27 cellular contexts compared by ENCODE assay signal in genomic region chr2:229636568-229636967, GRCh38.
"Had no signal": no experiment of that assay in that cellular context is flagged by ENCODE, and none has a peak within 500 bp of the region (broad histone marks: within the 10 kb centered on the region; RNA-seq: fewer than 3 reads in every experiment).

No MANE protein-coding gene starts in this region.

- H3K27me3 ChIP-seq: ascending aorta, thyroid gland, upper lobe of left lung had no signal

- H3K79me2 ChIP-seq: parathyroid adenoma had no signal

- H3K9me3 Mint-ChIP-seq: activated naive CD4-positive, alpha-beta T cell treated with anti-CD3 and anti-CD28 coated beads for 36 hours; activated naive CD8-positive, alpha-beta T cell treated with anti-CD3 and anti-CD28 coated beads, Interleukin-2, amount 10 ng/mL, durations not matched to agents 7 days and 5 days; brain; endodermal cell; memory B cell; neural crest cell; stimulated activated naive B cell treated with anti-CD40 and anti-IgM and Interleukin-4, amounts not matched to agents 10 μg/mL and 1 μg/mL and 100 μg/mL, for 72 hours; T-helper 2 cell treated with Interferon-gamma antibody and Interleukin-4, amounts not matched to agents 5 μg/mL and 100 μg/mL, for 36 hours had no signal

- H3K9ac ChIP-seq: parathyroid adenoma had no signal

- H3K27ac ChIP-seq: ascending aorta, esophagus muscularis mucosa, parathyroid adenoma, psoas muscle, stomach, thyroid gland, upper lobe of left lung had no signal

- H3K9me3 ChIP-seq: ascending aorta, esophagus muscularis mucosa, psoas muscle, stomach, thyroid gland, upper lobe of left lung had no signal

- H3K4me3 ChIP-seq: ascending aorta, esophagus muscularis mucosa, psoas muscle, stomach, thyroid gland, upper lobe of left lung had no signal

- DNase-seq: activated CD4-positive, alpha-beta T cell treated with anti-CD3 and anti-CD28 coated beads for 4 hours; activated CD4-positive, alpha-beta T cell treated with anti-CD3 and anti-CD28 coated beads, Interleukin-2, amount 50 U/mL, for 4 hours; activated effector memory CD4-positive, alpha-beta T cell treated with Interleukin-2 at 50 U/mL for 16 hours; activated naive CD4-positive, alpha-beta T cell treated with anti-CD3 and anti-CD28 coated beads for 36 hours; activated naive CD8-positive, alpha-beta T cell treated with anti-CD3 and anti-CD28 coated beads, Interleukin-2, amount 10 ng/mL, durations not matched to agents 7 days and 5 days; activated T-cell treated with anti-CD3 and anti-CD28 coated beads for 4 hours; caudate nucleus; cortex of kidney; endodermal cell; foreskin melanocyte; naive thymus-derived CD8-positive, alpha-beta T cell; occipital lobe; psoas muscle; stimulated activated CD4-positive, alpha-beta T cell treated with anti-CD3 and anti-CD28 coated beads, Interleukin-15, amount 100 ng/mL, for 24 hours; stimulated activated CD4-positive, alpha-beta T cell treated with anti-CD3 and anti-CD28 coated beads, Interleukin-2, amount 100 ng/mL, for 24 hours; stimulated activated naive B cell treated with anti-CD40 and anti-IgM and Interleukin-4, amounts not matched to agents 10 μg/mL and 1 μg/mL and 100 μg/mL, for 72 hours; stomach; T-helper 1 cell; thyroid gland; upper lobe of left lung had no signal

- H3K36me3 Mint-ChIP-seq: activated naive CD8-positive, alpha-beta T cell treated with anti-CD3 and anti-CD28 coated beads, Interleukin-2, amount 10 ng/mL, durations not matched to agents 7 days and 5 days; brain; memory B cell; naive thymus-derived CD8-positive, alpha-beta T cell; stimulated activated naive B cell treated with anti-CD40 and anti-IgM and Interleukin-4, amounts not matched to agents 10 μg/mL and 1 μg/mL and 100 μg/mL, for 72 hours had no signal

- H2AFZ ChIP-seq: parathyroid adenoma had no signal

- H3K36me3 ChIP-seq: ascending aorta, esophagus muscularis mucosa, stomach, thyroid gland, upper lobe of left lung had no signal

- ATAC-seq: naive thymus-derived CD8-positive, alpha-beta T cell; psoas muscle; stimulated activated naive B cell treated with anti-CD40 and anti-IgM and Interleukin-4, amounts not matched to agents 10 μg/mL and 1 μg/mL and 100 μg/mL, for 72 hours had no signal

- H3K4me1 Mint-ChIP-seq: activated naive CD8-positive, alpha-beta T cell treated with anti-CD3 and anti-CD28 coated beads, Interleukin-2, amount 10 ng/mL, durations not matched to agents 7 days and 5 days; endodermal cell; memory B cell; naive thymus-derived CD8-positive, alpha-beta T cell; stimulated activated naive B cell treated with anti-CD40 and anti-IgM and Interleukin-4, amounts not matched to agents 10 μg/mL and 1 μg/mL and 100 μg/mL, for 72 hours had no signal

- H3K4me1 ChIP-seq: ascending aorta, esophagus muscularis mucosa, psoas muscle, stomach, thyroid gland, upper lobe of left lung had no signal

- H3K4me3 Mint-ChIP-seq: activated naive CD4-positive, alpha-beta T cell treated with anti-CD3 and anti-CD28 coated beads for 36 hours; activated naive CD8-positive, alpha-beta T cell treated with anti-CD3 and anti-CD28 coated beads, Interleukin-2, amount 10 ng/mL, durations not matched to agents 7 days and 5 days; brain; endodermal cell; memory B cell; naive thymus-derived CD8-positive, alpha-beta T cell; neural crest cell; stimulated activated naive B cell treated with anti-CD40 and anti-IgM and Interleukin-4, amounts not matched to agents 10 μg/mL and 1 μg/mL and 100 μg/mL, for 72 hours; T-helper 2 cell treated with Interferon-gamma antibody and Interleukin-4, amounts not matched to agents 5 μg/mL and 100 μg/mL, for 36 hours had no signal

- H3K27ac Mint-ChIP-seq: activated naive CD4-positive, alpha-beta T cell treated with anti-CD3 and anti-CD28 coated beads for 36 hours; activated naive CD8-positive, alpha-beta T cell treated with anti-CD3 and anti-CD28 coated beads, Interleukin-2, amount 10 ng/mL, durations not matched to agents 7 days and 5 days; endodermal cell; memory B cell; stimulated activated naive B cell treated with anti-CD40 and anti-IgM and Interleukin-4, amounts not matched to agents 10 μg/mL and 1 μg/mL and 100 μg/mL, for 72 hours; T-helper 2 cell treated with Interferon-gamma antibody and Interleukin-4, amounts not matched to agents 5 μg/mL and 100 μg/mL, for 36 hours had no signal
